ENCODE assay signal across 1 cellular context in the genomic region with DNA sequence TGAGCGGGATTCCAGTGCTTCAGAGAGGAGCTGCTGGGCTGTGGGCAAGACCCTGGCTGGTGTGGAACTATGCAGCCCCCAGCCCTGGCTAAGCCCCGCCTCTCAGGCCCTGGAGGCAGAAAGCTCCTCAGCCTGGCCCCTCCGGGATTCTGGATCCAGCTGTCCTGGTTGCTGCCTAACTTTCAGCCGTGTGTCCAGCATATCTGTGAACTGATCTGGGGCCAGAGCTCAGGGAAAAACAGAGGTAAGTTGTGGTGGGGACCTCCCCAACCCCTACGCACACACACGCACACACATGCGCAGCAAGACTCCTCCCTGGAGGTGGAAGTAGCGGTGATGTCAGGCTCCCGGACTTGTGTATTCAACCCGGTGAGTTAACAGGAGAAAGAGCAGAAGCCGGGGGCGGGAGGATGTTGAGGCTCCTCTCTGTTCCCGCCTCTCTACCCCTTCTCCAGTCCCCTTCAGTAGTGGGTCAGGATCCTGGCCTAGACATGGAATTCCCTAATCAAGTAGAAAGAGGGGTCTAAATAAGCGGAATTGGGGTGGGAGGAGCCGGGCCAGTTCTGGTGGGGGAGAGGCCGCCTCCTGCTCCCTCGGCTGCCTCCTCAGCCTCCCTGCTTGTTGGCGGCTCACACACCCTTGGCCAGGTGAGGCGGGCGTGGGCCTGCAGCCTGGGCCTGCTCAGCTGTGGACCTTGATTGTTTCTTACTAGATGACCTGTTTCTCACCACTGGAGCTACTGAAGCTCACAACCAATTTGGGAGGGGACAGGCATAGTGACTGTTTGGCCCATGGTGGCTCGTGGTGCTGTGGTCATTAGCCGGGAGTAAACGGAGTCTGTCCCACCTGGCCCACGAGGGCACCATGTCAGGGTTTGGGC.
TF ChIP-seq lines count a peak whose summit lies in the region.

No MANE protein-coding gene starts in this region.

TF ChIP-seq in GM23338, 12 proteins besides CTCF, POLR2A, EP300 and RAD21 (continued from another document):
- TF ChIP-seq, protein P1, sequence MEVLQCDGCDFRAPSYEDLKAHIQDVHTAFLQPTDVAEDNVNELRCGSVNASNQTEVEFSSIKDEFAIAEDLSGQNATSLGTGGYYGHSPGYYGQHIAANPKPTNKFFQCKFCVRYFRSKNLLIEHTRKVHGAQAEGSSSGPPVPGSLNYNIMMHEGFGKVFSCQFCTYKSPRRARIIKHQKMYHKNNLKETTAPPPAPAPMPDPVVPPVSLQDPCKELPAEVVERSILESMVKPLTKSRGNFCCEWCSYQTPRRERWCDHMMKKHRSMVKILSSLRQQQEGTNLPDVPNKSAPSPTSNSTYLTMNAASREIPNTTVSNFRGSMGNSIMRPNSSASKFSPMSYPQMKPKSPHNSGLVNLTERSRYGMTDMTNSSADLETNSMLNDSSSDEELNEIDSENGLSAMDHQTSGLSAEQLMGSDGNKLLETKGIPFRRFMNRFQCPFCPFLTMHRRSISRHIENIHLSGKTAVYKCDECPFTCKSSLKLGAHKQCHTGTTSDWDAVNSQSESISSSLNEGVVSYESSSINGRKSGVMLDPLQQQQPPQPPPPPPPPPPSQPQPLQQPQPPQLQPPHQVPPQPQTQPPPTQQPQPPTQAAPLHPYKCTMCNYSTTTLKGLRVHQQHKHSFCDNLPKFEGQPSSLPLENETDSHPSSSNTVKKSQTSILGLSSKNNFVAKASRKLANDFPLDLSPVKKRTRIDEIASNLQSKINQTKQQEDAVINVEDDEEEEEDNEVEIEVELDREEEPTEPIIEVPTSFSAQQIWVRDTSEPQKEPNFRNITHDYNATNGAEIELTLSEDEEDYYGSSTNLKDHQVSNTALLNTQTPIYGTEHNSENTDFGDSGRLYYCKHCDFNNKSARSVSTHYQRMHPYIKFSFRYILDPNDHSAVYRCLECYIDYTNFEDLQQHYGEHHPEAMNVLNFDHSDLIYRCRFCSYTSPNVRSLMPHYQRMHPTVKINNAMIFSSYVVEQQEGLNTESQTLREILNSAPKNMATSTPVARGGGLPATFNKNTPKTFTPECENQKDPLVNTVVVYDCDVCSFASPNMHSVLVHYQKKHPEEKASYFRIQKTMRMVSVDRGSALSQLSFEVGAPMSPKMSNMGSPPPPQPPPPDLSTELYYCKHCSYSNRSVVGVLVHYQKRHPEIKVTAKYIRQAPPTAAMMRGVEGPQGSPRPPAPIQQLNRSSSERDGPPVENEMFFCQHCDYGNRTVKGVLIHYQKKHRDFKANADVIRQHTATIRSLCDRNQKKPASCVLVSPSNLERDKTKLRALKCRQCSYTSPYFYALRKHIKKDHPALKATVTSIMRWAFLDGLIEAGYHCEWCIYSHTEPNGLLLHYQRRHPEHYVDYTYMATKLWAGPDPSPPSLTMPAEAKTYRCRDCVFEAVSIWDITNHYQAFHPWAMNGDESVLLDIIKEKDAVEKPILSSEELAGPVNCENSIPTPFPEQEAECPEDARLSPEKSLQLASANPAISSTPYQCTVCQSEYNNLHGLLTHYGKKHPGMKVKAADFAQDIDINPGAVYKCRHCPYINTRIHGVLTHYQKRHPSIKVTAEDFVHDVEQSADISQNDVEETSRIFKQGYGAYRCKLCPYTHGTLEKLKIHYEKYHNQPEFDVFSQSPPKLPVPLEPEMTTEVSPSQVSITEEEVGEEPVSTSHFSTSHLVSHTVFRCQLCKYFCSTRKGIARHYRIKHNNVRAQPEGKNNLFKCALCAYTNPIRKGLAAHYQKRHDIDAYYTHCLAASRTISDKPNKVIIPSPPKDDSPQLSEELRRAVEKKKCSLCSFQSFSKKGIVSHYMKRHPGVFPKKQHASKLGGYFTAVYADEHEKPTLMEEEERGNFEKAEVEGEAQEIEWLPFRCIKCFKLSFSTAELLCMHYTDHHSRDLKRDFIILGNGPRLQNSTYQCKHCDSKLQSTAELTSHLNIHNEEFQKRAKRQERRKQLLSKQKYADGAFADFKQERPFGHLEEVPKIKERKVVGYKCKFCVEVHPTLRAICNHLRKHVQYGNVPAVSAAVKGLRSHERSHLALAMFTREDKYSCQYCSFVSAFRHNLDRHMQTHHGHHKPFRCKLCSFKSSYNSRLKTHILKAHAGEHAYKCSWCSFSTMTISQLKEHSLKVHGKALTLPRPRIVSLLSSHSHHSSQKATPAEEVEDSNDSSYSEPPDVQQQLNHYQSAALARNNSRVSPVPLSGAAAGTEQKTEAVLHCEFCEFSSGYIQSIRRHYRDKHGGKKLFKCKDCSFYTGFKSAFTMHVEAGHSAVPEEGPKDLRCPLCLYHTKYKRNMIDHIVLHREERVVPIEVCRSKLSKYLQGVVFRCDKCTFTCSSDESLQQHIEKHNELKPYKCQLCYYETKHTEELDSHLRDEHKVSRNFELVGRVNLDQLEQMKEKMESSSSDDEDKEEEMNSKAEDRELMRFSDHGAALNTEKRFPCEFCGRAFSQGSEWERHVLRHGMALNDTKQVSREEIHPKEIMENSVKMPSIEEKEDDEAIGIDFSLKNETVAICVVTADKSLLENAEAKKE (CRISPR knock-in tag; IDR thresholded peaks at IDR 0.05) = no peak
- TF ChIP-seq EZH2phosphoT487 (IDR thresholded peaks at IDR 0.05; ENCODE audit: unreplicated experiment) (no peak), ETS1 (IDR thresholded peaks at IDR 0.05) (no peak), POLR2AphosphoS5 (IDR thresholded peaks at IDR 0.05; ENCODE audit: low read depth) (no peak), NANOG (IDR thresholded peaks at IDR 0.05; ENCODE audit: borderline replicate concordance) (no peak), CREB1 (CRISPR knock-in tag; IDR thresholded peaks at IDR 0.05; ENCODE audit: low read depth) (no peak)
